In genomic region chr3:191065183-191065805, GRCh38 we compare ENCODE assay signal across 16 cellular contexts.
DNase-seq lines count a peak whose midpoint lies in the region; ATAC-seq and TF ChIP-seq lines count a peak whose summit lies in the region.
"Had no signal": no experiment of that assay in that cellular context is flagged by ENCODE, and none has a peak within 500 bp of the region (broad histone marks: within the 10 kb centered on the region; RNA-seq: fewer than 3 reads in every experiment).

No MANE protein-coding gene starts in this region.

- POLR2A ChIA-PET in CD8-positive, alpha-beta memory T cell (lab: Charles Lee), result no interaction called here

- H3K27ac ChIP-seq in CD8-positive, alpha-beta memory T cell (ENCODE audit: low read depth, low read length), result no peak overlapping the region
- H3K27ac ChIP-seq: BLaER1 treated with 17β-estradiol and CSF1 and Interleukin-3, amounts not matched to agents 10 nM and 100 nM; cardiac muscle cell; PC-9; spleen had no signal

- H3K36me3 ChIP-seq in CD8-positive, alpha-beta memory T cell (ENCODE audit: insufficient read depth, low read length), result no peaks in the 10 kb centered on the region
- H3K36me3 ChIP-seq: BLaER1 treated with 17β-estradiol and CSF1 and Interleukin-3, amounts not matched to agents 10 nM and 100 nM; cardiac muscle cell; spleen had no signal

- ATAC-seq in activated CD4-positive, CD25-positive, alpha-beta regulatory T cell treated with anti-CD3 and anti-CD28 coated beads, Interleukin-2, amount 50 U/mL, for 24 hours, result no peak
- ATAC-seq: activated CD8-positive, alpha-beta memory T cell treated with anti-CD3 and anti-CD28 coated beads, Interleukin-2, amount 10 ng/mL, durations not matched to agents 7 days and 5 days had no signal

- H3K4me1 Mint-ChIP-seq in HFFc6 (ENCODE audit: low read depth), result peaks cover 52% of the 10 kb centered on the region
- H3K4me1 Mint-ChIP-seq in CD8-positive, alpha-beta memory T cell, result no peaks in the 10 kb centered on the region
- H3K4me1 Mint-ChIP-seq: activated CD8-positive, alpha-beta memory T cell treated with anti-CD3 and anti-CD28 coated beads, Interleukin-2, amount 10 ng/mL, durations not matched to agents 7 days and 5 days had no signal

- TF ChIP-seq CTCF in HFFc6 (IDR thresholded peaks at IDR 0.05), result no peak; the same call in 1 of the 2 replicates

- peak overlapping the region; percentile 10 for H3K4me3 Mint-ChIP-seq in HFFc6
- H3K4me3 Mint-ChIP-seq in CD8-positive, alpha-beta memory T cell, result no peak overlapping the region
- H3K4me3 Mint-ChIP-seq: activated CD8-positive, alpha-beta memory T cell treated with anti-CD3 and anti-CD28 coated beads, Interleukin-2, amount 10 ng/mL, durations not matched to agents 7 days and 5 days; stimulated activated naive CD8-positive, alpha-beta T cell treated with anti-CD3 and anti-CD28 coated beads, Interleukin-15, Interleukin-2, amounts not matched to agents 100 ng/mL and 50 ng/mL, for 24 hours had no signal

- no peaks in the 10 kb centered on the region for H3K4me1 ChIP-seq in CD8-positive, alpha-beta memory T cell (ENCODE audit: insufficient read depth, low read length)
- H3K4me1 ChIP-seq: BLaER1 treated with 17β-estradiol and CSF1 and Interleukin-3, amounts not matched to agents 10 nM and 100 nM; spleen had no signal

- no peaks in the 10 kb centered on the region for H3K36me3 Mint-ChIP-seq in HFFc6 (ENCODE audit: low read depth)
- H3K36me3 Mint-ChIP-seq in CD8-positive, alpha-beta memory T cell, result no peaks in the 10 kb centered on the region
- H3K36me3 Mint-ChIP-seq: activated CD8-positive, alpha-beta memory T cell treated with anti-CD3 and anti-CD28 coated beads, Interleukin-2, amount 10 ng/mL, durations not matched to agents 7 days and 5 days had no signal

- CTCF ChIA-PET in CD8-positive, alpha-beta memory T cell (lab: Charles Lee), result no interaction called here

- H3K9me3 Mint-ChIP-seq in HFFc6, result no peaks in the 10 kb centered on the region
- H3K9me3 Mint-ChIP-seq in CD8-positive, alpha-beta memory T cell, result peaks cover 0 to 3% (median 2%) of the 10 kb centered on the region in 5 donors

- H3K27me3 Mint-ChIP-seq in HFFc6 (ENCODE audit: insufficient read depth), result no peaks in the 10 kb centered on the region
- H3K27me3 Mint-ChIP-seq in CD8-positive, alpha-beta memory T cell, result no peaks in the 10 kb centered on the region
- H3K27me3 Mint-ChIP-seq: activated CD8-positive, alpha-beta memory T cell treated with anti-CD3 and anti-CD28 coated beads, Interleukin-2, amount 10 ng/mL, durations not matched to agents 7 days and 5 days; stimulated activated naive CD8-positive, alpha-beta T cell treated with anti-CD3 and anti-CD28 coated beads, Interleukin-15, Interleukin-2, amounts not matched to agents 100 ng/mL and 50 ng/mL, for 24 hours had no signal

- no peak overlapping the region for H3K4me3 ChIP-seq in CD8-positive, alpha-beta memory T cell (ENCODE audit: low read length)
- H3K4me3 ChIP-seq: BLaER1 treated with 17β-estradiol and CSF1 and Interleukin-3, amounts not matched to agents 10 nM and 100 nM; cardiac muscle cell; PC-9; spleen had no signal

- H3K9me3 ChIP-seq in CD8-positive, alpha-beta memory T cell (ENCODE audit: low read length), result no peaks in the 10 kb centered on the region
- H3K9me3 ChIP-seq: BLaER1 treated with 17β-estradiol and CSF1 and Interleukin-3, amounts not matched to agents 10 nM and 100 nM; spleen had no signal

- no peaks in the 10 kb centered on the region for H3K27me3 ChIP-seq in CD8-positive, alpha-beta memory T cell (ENCODE audit: insufficient read depth, low read length, poor library complexity, severe bottlenecking)
- H3K27me3 ChIP-seq: BLaER1 treated with 17β-estradiol and CSF1 and Interleukin-3, amounts not matched to agents 10 nM and 100 nM; cardiac muscle cell; spleen had no signal

- peak; percentile 28 for DNase-seq in Daoy (ENCODE audit: low read depth)
- peak; percentile 64 for DNase-seq in HFFc6
- peak; percentile 17 for DNase-seq in amniotic stem cell (lab: John Stamatoyannopoulos, UW)
- peak; percentile 85 for DNase-seq in iris pigment epithelial cell (ENCODE audit: low read depth)
- no peak for DNase-seq in CD8-positive, alpha-beta memory T cell
- no peak for DNase-seq in H4 (ENCODE audit: low spot score)
- DNase-seq: activated CD8-positive, alpha-beta memory T cell treated with anti-CD3 and anti-CD28 coated beads, Interleukin-2, amount 10 ng/mL, durations not matched to agents 7 days and 5 days; activated naive CD4-positive, alpha-beta T cell; Karpas-422; NCI-H146; spleen had no signal

- peak overlapping the region; percentile 29; the same call in 1 of the 2 replicates for H3K27ac Mint-ChIP-seq in HFFc6
- no peak overlapping the region for H3K27ac Mint-ChIP-seq in CD8-positive, alpha-beta memory T cell
- H3K27ac Mint-ChIP-seq: activated CD8-positive, alpha-beta memory T cell treated with anti-CD3 and anti-CD28 coated beads, Interleukin-2, amount 10 ng/mL, durations not matched to agents 7 days and 5 days; stimulated activated naive CD8-positive, alpha-beta T cell treated with anti-CD3 and anti-CD28 coated beads, Interleukin-15, Interleukin-2, amounts not matched to agents 100 ng/mL and 50 ng/mL, for 24 hours had no signal

Comparison
In these comparisons a context has a peak if more than half of its experiments do, and no peak if none do; other contexts are left out.
1. DNase-seq: peak in Daoy (single experiment), HFFc6 (single experiment), amniotic stem cell (single experiment) and iris pigment epithelial cell (single experiment); none in CD8-positive, alpha-beta memory T cell (0 of 5) and H4 (single experiment).